Comparison of ENCODE assay signal across 8 cellular contexts in genomic region chr5:113378960-113379541, GRCh38. TPM values are rescaled to one million over a fixed set of nuclear protein-coding genes. Genes with fewer than 3 reads are reported as not detected.
DNase-seq lines count a peak whose midpoint lies in the region; FAIRE-seq and TF ChIP-seq lines count a peak whose summit lies in the region.

No MANE protein-coding gene starts in this region.

- H3K36me3 Mint-ChIP-seq in T-helper 1 cell treated with Interleukin-12 subunit alpha and Interleukin-12 subunit beta and Interleukin-4 antibody, amounts not matched to agents 30 μg/mL and 1 μg/mL, for 36 hours (ENCODE audit: low read depth): peaks cover 3% of the 10 kb centered on the region

- H3K4me3 ChIP-seq in MG63: no peak overlapping the region

- H3K36me3 ChIP-seq in MG63: no peaks in the 10 kb centered on the region

- no peaks in the 10 kb centered on the region; the same call in 1 of the 2 replicates for H3K27me3 ChIP-seq in MG63

- peak overlapping the region; percentile 27 for H3K27ac Mint-ChIP-seq in T-helper 1 cell treated with Interleukin-12 subunit alpha and Interleukin-12 subunit beta and Interleukin-4 antibody, amounts not matched to agents 30 μg/mL and 1 μg/mL, for 36 hours

- FAIRE-seq in G401.6 (lab: Jason Lieb, UNC) (peak; percentile 30), H54 (lab: Jason Lieb, UNC) (peak; percentile 86)

- peak overlapping the region; percentile 38 for H3K4me3 Mint-ChIP-seq in T-helper 1 cell treated with Interleukin-12 subunit alpha and Interleukin-12 subunit beta and Interleukin-4 antibody, amounts not matched to agents 30 μg/mL and 1 μg/mL, for 36 hours

- DNase-seq in H54 (ENCODE audit: insufficient read length, low spot score): peak; percentile 18
- peak; percentile 42 for DNase-seq in MG63
- peak in 43 of 58 donors; percentile 0 to 50 (median 10) for DNase-seq in anterior cingulate cortex (lab: John Stamatoyannopoulos, UW)
- DNase-seq in hippocampal formation (lab: John Stamatoyannopoulos, UW): peak; percentile 38 to 45
- DNase-seq in stimulated activated CD4-positive, alpha-beta T cell treated with anti-CD3 and anti-CD28 coated beads, Interleukin-12 subunit alpha, Interleukin-12 subunit beta, amount 100 ng/mL, for 24 hours (ENCODE audit: low read depth in 2 of 2): peak; percentile 0 to 47
- DNase-seq in NCI-H187 (lab: John Stamatoyannopoulos, UW): no peak

- H3K27me3 Mint-ChIP-seq in T-helper 1 cell treated with Interleukin-12 subunit alpha and Interleukin-12 subunit beta and Interleukin-4 antibody, amounts not matched to agents 30 μg/mL and 1 μg/mL, for 36 hours (ENCODE audit: low read depth): peaks cover 37% of the 10 kb centered on the region

- H3K9me3 Mint-ChIP-seq in T-helper 1 cell treated with Interleukin-12 subunit alpha and Interleukin-12 subunit beta and Interleukin-4 antibody, amounts not matched to agents 30 μg/mL and 1 μg/mL, for 36 hours: no peaks in the 10 kb centered on the region

- peaks cover 30% of the 10 kb centered on the region for H3K4me1 Mint-ChIP-seq in T-helper 1 cell treated with Interleukin-12 subunit alpha and Interleukin-12 subunit beta and Interleukin-4 antibody, amounts not matched to agents 30 μg/mL and 1 μg/mL, for 36 hours (ENCODE audit: low read depth)

- H3K9me3 ChIP-seq in MG63: no peaks in the 10 kb centered on the region

- TF ChIP-seq POLR2A in H54 (IDR thresholded peaks at IDR 0.05; ENCODE audit: low read depth, low read length): no peak

RNA-seq across cellular contexts. Expression of gene TSSK1B, which starts 55.7 kb away (rescaled TPM):
- not detected in 2 replicates for total RNA-seq in MG63 (2014; rRNA removed; shearing (Covaris generic); ENCODE audit: low replicate concordance)

Comparison
In these comparisons a context has a peak if more than half of its experiments do, and no peak if none do; other contexts are left out.
1. DNase-seq: peak in H54 (single experiment), MG63 (single experiment), anterior cingulate cortex (43 of 58), hippocampal formation (2 of 2) and stimulated activated CD4-positive, alpha-beta T cell treated with anti-CD3 and anti-CD28 coated beads, Interleukin-12 subunit alpha, Interleukin-12 subunit beta, amount 100 ng/mL, for 24 hours (2 of 2); none in NCI-H187 (0 of 2).